In the genomic region with DNA sequence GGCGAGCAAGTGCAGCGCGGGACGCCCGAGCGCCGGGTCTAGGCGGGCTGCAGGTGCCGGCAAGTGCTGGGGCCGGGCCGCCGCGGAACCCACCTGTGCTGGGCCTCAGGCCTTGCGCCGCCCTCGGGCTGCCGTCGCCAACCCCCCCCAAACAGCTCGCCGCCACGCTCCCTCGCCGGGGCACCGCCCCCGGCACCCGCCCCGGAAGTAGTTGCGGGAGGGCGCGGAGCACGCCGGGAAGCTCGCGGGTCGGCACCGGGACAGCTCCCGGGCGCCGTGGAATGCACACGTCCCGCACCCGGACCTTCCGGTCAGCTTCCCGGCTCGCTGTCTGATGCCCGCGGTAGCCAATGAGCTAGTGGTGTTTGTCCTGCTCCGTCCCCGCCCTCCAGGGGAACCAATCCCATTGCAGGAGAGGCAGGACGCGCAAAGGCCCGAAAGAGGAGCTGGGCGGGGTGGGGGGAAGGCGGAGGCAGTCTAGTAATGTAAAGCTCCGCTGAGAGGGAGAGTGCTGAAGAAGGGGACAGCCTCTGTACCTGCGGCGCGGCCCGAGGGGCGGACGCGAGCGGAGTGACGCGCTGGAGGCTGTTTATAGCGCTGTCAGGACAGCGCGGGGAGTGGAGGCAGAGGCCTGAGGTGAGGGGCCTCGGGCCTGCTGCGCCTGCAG, we compare ENCODE assay signal across 1 cellular context.
TF ChIP-seq lines count a peak whose summit lies in the region.

A gene with protein sequence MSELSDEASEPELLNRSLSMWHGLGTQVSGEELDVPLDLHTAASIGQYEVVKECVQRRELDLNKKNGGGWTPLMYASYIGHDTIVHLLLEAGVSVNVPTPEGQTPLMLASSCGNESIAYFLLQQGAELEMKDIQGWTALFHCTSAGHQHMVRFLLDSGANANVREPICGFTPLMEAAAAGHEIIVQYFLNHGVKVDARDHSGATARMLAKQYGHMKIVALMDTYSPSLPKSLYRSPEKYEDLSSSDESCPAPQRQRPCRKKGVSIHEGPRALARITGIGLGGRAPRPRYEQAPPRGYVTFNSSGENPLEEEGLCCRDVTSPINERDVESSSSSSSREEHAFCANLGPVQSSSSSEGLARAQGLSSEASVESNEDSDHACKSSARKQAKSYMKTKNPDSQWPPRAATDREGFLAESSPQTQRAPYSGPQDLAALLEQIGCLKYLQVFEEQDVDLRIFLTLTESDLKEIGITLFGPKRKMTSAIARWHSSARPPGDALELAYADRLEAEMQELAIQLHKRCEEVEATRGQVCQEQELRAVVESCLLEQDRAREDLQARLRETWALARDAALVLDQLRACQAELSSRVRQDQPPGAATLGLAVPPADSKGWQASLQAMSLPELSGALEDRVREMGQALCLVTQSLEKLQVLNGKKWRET (minus strand): TSS at position 209 of the 667 bp plus-strand sequence. CDS start 4,122 bp downstream, outside the sequence.
A gene (plus strand): TSS at position 475 of the 667 bp plus-strand sequence. CDS start 1,978 bp downstream, outside the sequence.

TF ChIP-seq in HEK293, 187 proteins besides CTCF, POLR2A, EP300 and RAD21 (continued from another document):
- TF ChIP-seq, protein P1, sequence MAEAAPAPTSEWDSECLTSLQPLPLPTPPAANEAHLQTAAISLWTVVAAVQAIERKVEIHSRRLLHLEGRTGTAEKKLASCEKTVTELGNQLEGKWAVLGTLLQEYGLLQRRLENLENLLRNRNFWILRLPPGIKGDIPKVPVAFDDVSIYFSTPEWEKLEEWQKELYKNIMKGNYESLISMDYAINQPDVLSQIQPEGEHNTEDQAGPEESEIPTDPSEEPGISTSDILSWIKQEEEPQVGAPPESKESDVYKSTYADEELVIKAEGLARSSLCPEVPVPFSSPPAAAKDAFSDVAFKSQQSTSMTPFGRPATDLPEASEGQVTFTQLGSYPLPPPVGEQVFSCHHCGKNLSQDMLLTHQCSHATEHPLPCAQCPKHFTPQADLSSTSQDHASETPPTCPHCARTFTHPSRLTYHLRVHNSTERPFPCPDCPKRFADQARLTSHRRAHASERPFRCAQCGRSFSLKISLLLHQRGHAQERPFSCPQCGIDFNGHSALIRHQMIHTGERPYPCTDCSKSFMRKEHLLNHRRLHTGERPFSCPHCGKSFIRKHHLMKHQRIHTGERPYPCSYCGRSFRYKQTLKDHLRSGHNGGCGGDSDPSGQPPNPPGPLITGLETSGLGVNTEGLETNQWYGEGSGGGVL (tag by site-specific recombination; IDR thresholded peaks at IDR 0.05) = peak; percentile 78
- TF ChIP-seq, protein P2, sequence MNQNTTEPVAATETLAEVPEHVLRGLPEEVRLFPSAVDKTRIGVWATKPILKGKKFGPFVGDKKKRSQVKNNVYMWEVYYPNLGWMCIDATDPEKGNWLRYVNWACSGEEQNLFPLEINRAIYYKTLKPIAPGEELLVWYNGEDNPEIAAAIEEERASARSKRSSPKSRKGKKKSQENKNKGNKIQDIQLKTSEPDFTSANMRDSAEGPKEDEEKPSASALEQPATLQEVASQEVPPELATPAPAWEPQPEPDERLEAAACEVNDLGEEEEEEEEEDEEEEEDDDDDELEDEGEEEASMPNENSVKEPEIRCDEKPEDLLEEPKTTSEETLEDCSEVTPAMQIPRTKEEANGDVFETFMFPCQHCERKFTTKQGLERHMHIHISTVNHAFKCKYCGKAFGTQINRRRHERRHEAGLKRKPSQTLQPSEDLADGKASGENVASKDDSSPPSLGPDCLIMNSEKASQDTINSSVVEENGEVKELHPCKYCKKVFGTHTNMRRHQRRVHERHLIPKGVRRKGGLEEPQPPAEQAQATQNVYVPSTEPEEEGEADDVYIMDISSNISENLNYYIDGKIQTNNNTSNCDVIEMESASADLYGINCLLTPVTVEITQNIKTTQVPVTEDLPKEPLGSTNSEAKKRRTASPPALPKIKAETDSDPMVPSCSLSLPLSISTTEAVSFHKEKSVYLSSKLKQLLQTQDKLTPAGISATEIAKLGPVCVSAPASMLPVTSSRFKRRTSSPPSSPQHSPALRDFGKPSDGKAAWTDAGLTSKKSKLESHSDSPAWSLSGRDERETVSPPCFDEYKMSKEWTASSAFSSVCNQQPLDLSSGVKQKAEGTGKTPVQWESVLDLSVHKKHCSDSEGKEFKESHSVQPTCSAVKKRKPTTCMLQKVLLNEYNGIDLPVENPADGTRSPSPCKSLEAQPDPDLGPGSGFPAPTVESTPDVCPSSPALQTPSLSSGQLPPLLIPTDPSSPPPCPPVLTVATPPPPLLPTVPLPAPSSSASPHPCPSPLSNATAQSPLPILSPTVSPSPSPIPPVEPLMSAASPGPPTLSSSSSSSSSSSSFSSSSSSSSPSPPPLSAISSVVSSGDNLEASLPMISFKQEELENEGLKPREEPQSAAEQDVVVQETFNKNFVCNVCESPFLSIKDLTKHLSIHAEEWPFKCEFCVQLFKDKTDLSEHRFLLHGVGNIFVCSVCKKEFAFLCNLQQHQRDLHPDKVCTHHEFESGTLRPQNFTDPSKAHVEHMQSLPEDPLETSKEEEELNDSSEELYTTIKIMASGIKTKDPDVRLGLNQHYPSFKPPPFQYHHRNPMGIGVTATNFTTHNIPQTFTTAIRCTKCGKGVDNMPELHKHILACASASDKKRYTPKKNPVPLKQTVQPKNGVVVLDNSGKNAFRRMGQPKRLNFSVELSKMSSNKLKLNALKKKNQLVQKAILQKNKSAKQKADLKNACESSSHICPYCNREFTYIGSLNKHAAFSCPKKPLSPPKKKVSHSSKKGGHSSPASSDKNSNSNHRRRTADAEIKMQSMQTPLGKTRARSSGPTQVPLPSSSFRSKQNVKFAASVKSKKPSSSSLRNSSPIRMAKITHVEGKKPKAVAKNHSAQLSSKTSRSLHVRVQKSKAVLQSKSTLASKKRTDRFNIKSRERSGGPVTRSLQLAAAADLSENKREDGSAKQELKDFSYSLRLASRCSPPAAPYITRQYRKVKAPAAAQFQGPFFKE (tag by site-specific recombination; IDR thresholded peaks at IDR 0.05; ENCODE audit: borderline replicate concordance) = no peak
- TF ChIP-seq ZNF335 (tag by site-specific recombination; conservative IDR thresholded peaks at IDR 0.05) (peak; percentile 88; the same call in 1 of the 2 replicates), YY1 (tag by site-specific recombination; IDR thresholded peaks at IDR 0.05) (peak; percentile 50), EGR2 (tag by site-specific recombination; IDR thresholded peaks at IDR 0.05; ENCODE audit: low read depth) (0 out of 2 replicates have a peak, but pooled peaks have one; percentile 2), ZNF596 (tag by site-specific recombination; IDR thresholded peaks at IDR 0.05) (peak; percentile 61; the same call in 1 of the 2 replicates), KLF16 (tag by site-specific recombination; IDR thresholded peaks at IDR 0.05) (peak; percentile 61), ZNF660 (tag by site-specific recombination; IDR thresholded peaks at IDR 0.05) (peak; percentile 70), ZFHX2 (tag by site-specific recombination; conservative IDR thresholded peaks at IDR 0.05) (peak; percentile 44; the same call in 1 of the 2 replicates), ZBTB48 (tag by site-specific recombination; IDR thresholded peaks at IDR 0.05) (peak; percentile 33; the same call in 1 of the 2 replicates), SP3 (tag by site-specific recombination; IDR thresholded peaks at IDR 0.05) (peak; percentile 96), ZFP69B (tag by site-specific recombination; IDR thresholded peaks at IDR 0.05) (no peak), YY2 (tag by site-specific recombination; IDR thresholded peaks at IDR 0.05) (0 out of 2 replicates have a peak, but pooled peaks have one; percentile 32), SP2 (tag by site-specific recombination; IDR thresholded peaks at IDR 0.05) (peak; percentile 96), ZEB2 (tag by site-specific recombination; IDR thresholded peaks at IDR 0.05) (peak; percentile 92), ZBTB20 (tag by site-specific recombination; IDR thresholded peaks at IDR 0.05) (peak; percentile 98), ZNF146 (tag by site-specific recombination; IDR thresholded peaks at IDR 0.05) (no peak), ZNF768 (tag by site-specific recombination; IDR thresholded peaks at IDR 0.05) (no peak), ZNF76 (tag by site-specific recombination; IDR thresholded peaks at IDR 0.05; ENCODE audit: borderline replicate concordance, low read depth) (peak; percentile 96), ZNF624 (tag by site-specific recombination; IDR thresholded peaks at IDR 0.05) (no peak)
- TF ChIP-seq, protein P3, sequence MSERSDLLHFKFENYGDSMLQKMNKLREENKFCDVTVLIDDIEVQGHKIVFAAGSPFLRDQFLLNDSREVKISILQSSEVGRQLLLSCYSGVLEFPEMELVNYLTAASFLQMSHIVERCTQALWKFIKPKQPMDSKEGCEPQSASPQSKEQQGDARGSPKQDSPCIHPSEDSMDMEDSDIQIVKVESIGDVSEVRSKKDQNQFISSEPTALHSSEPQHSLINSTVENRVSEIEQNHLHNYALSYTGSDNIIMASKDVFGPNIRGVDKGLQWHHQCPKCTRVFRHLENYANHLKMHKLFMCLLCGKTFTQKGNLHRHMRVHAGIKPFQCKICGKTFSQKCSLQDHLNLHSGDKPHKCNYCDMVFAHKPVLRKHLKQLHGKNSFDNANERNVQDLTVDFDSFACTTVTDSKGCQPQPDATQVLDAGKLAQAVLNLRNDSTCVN (tag by site-specific recombination; optimal IDR thresholded peaks at IDR 0.05) = peak; percentile 87
- TF ChIP-seq, protein P4, sequence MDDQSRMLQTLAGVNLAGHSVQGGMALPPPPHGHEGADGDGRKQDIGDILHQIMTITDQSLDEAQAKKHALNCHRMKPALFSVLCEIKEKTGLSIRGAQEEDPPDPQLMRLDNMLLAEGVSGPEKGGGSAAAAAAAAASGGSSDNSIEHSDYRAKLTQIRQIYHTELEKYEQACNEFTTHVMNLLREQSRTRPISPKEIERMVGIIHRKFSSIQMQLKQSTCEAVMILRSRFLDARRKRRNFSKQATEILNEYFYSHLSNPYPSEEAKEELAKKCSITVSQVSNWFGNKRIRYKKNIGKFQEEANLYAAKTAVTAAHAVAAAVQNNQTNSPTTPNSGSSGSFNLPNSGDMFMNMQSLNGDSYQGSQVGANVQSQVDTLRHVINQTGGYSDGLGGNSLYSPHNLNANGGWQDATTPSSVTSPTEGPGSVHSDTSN (CRISPR knock-in tag; IDR thresholded peaks at IDR 0.05) = peak; percentile 79
